19 cellular contexts compared by ENCODE assay signal in genomic region chr12:98296462-98297079, GRCh38.
DNase-seq lines count a peak whose midpoint lies in the region; ATAC-seq, FAIRE-seq and TF ChIP-seq lines count a peak whose summit lies in the region.
"Had no signal": no experiment of that assay in that cellular context is flagged by ENCODE, and none has a peak within 500 bp of the region (broad histone marks: within the 10 kb centered on the region; RNA-seq: fewer than 3 reads in every experiment).

No MANE protein-coding gene starts in this region.

- 9% methylated on average over 5 of the region's 6 CpGs for WGBS in HepG2 (ENCODE audit: low lambda C conversion rate)
- 42% methylated on average over 6 of the region's 6 CpGs for WGBS in right lobe of liver (ENCODE audit: insufficient coverage, low coverage, low lambda C conversion rate, missing lambda C conversion rate)

- POLR2A ChIA-PET in HepG2 (lab: Yijun Ruan, JAX): no interaction called here

- no peak for FAIRE-seq in HepG2 (lab: Jason Lieb, UNC)
- FAIRE-seq: endometrium had no signal

- no peak overlapping the region for H3K4me3 ChIP-seq in HepG2 (replicated peaks in 1 of 3; ENCODE audit: insufficient read depth in 1 of 3, low read depth in 2 of 3, low read length in 3 of 3)
- no peak overlapping the region for H3K4me3 ChIP-seq in right lobe of liver
- H3K4me3 ChIP-seq in left lung: no peak overlapping the region
- H3K4me3 ChIP-seq in upper lobe of right lung: no peak overlapping the region

- TF ChIP-seq POLR2A in HepG2 (IDR thresholded peaks at IDR 0.05; ENCODE audit: insufficient read depth in 1 of 2, low read depth in 2 of 2, low read length in 2 of 2) (no peak), right lobe of liver (IDR thresholded peaks at IDR 0.05) (no peak)

- no peak overlapping the region for H3K4me2 ChIP-seq in HepG2 (ENCODE audit: low read depth, low read length)

- no peak overlapping the region for H2AFZ ChIP-seq in HepG2 (ENCODE audit: low read length)

- H3K9me3 ChIP-seq in HepG2 (ENCODE audit: low read length) (no peaks in the 10 kb centered on the region), right lobe of liver (no peaks in the 10 kb centered on the region), left lung (no peaks in the 10 kb centered on the region), upper lobe of right lung (no peaks in the 10 kb centered on the region)
- H3K9me3 ChIP-seq: neutrophil had no signal

- in situ Hi-C loops in HepG2 (cut with HindIII; ENCODE audit: extremely low pct_ligation_motif_present, low pct_unique_long_range_greater_than_20kb): no loop called here

- TF ChIP-seq RAD21 in HepG2 (CRISPR knock-in tag; IDR thresholded peaks at IDR 0.05): no peak

- TF ChIP-seq CTCF in HepG2 (CRISPR knock-in tag; IDR thresholded peaks at IDR 0.05) (no peak), right lobe of liver (IDR thresholded peaks at IDR 0.05) (no peak), left lung (IDR thresholded peaks at IDR 0.05) (no peak), upper lobe of right lung (IDR thresholded peaks at IDR 0.05) (no peak)

- TF ChIP-seq EP300 in HepG2 (IDR thresholded peaks at IDR 0.05; ENCODE audit: low read depth in 2 of 2, low read length in 2 of 2) (no peak), HepG2 (CRISPR knock-in tag; IDR thresholded peaks at IDR 0.05; ENCODE audit: borderline replicate concordance) (no peak)

- no peak for ATAC-seq in HepG2
- no peak for ATAC-seq in right lobe of liver
- ATAC-seq in left lung: peak; percentile 65
- ATAC-seq in upper lobe of right lung: peak; percentile 49
- ATAC-seq: Panc1 had no signal

- H3K9ac ChIP-seq in HepG2 (ENCODE audit: insufficient read depth, low read depth, low read length): no peak overlapping the region

- DNase-seq in HepG2 (ENCODE audit: low spot score) (no peak), right lobe of liver (no peak), astrocyte of the hippocampus (ENCODE audit: low read depth, low spot score) (peak; percentile 63), left lung (no peak), upper lobe of right lung (no peak), RKO (ENCODE audit: low spot score) (no peak), Ammon's horn (ENCODE audit: low spot score) (no peak)
- DNase-seq in stimulated activated CD4-positive, alpha-beta T cell treated with anti-CD3 and anti-CD28 coated beads, Interleukin-4, amount 100 ng/mL, for 1 hour: no peak
- DNase-seq: activated CD4-positive, alpha-beta T cell treated with anti-CD3 and anti-CD28 coated beads for 48 hours; activated gamma-delta T cell treated with Interleukin-2 at 50 U/mL for 16 hours; amygdala; CD4-positive, CD25-positive, alpha-beta regulatory T cell; Karpas-422; kidney glomerular epithelial cell; NCI-H1105 treated with DMSO at 0.1 percent for 48 hours; NCI-H2171 treated with DMSO at 0.1 percent for 48 hours had no signal

- H3K79me2 ChIP-seq in HepG2 (ENCODE audit: insufficient read depth, low read length): no peaks in the 10 kb centered on the region

- H4K20me1 ChIP-seq in HepG2 (ENCODE audit: insufficient read depth, low read length): no peaks in the 10 kb centered on the region

- H3K27ac ChIP-seq in HepG2 (ENCODE audit: extremely low read length, insufficient read depth, low read length) (no peak overlapping the region), right lobe of liver (no peak overlapping the region), left lung (no peak overlapping the region), upper lobe of right lung (no peak overlapping the region)
- H3K27ac ChIP-seq: neutrophil had no signal

- no TSS peak for BruUV-seq in HepG2 (replicated peaks; lab: Mats Ljungman, UMichigan)

- intact Hi-C loops in HepG2 (cut with micrococcal nuclease; ENCODE audit: unreplicated experiment) (no loop called here), right lobe of liver (cut with DNase I) (no loop called here), left lung (cut with DNase I) (no loop called here), upper lobe of right lung (cut with DNase I) (no loop called here)

- H3K36me3 ChIP-seq in HepG2 (replicated peaks in 1 of 2; ENCODE audit: control insufficient read depth in 1 of 2, insufficient read depth in 2 of 2, low read length in 2 of 2): no peaks in the 10 kb centered on the region
- no peaks in the 10 kb centered on the region for H3K36me3 ChIP-seq in right lobe of liver
- no peaks in the 10 kb centered on the region for H3K36me3 ChIP-seq in left lung
- no peaks in the 10 kb centered on the region for H3K36me3 ChIP-seq in upper lobe of right lung
- H3K36me3 ChIP-seq: neutrophil had no signal

- no peaks in the 10 kb centered on the region for H3K4me1 ChIP-seq in HepG2 (ENCODE audit: insufficient read depth, low read length)
- no peaks in the 10 kb centered on the region for H3K4me1 ChIP-seq in right lobe of liver
- H3K4me1 ChIP-seq in left lung: no peaks in the 10 kb centered on the region
- no peaks in the 10 kb centered on the region for H3K4me1 ChIP-seq in upper lobe of right lung

- CTCF ChIA-PET in HepG2 (lab: Yijun Ruan, JAX; ENCODE audit: low intra/inter-chr PET ratio, low total read pairs): no interaction called here

- H3K27me3 ChIP-seq in HepG2 (ENCODE audit: control insufficient read depth in 1 of 2, insufficient read depth in 2 of 2, low read length in 2 of 2) (no peaks in the 10 kb centered on the region), right lobe of liver (no peaks in the 10 kb centered on the region), left lung (no peaks in the 10 kb centered on the region), upper lobe of right lung (no peaks in the 10 kb centered on the region)
- H3K27me3 ChIP-seq: neutrophil had no signal

TF ChIP-seq in HepG2, 621 proteins besides CTCF, POLR2A, EP300 and RAD21 (continues in another document):
- TF ChIP-seq EHMT2 (IDR thresholded peaks at IDR 0.05; ENCODE audit: borderline replicate concordance, low read depth, low read length) (peak; percentile 65; the same call in 1 of the 2 replicates), REST (IDR thresholded peaks at IDR 0.05; ENCODE audit: borderline replicate concordance in 1 of 2, low read depth in 1 of 2, low read length in 2 of 2) (peak; percentile 50 to 93), MIER2 (CRISPR knock-in tag; IDR thresholded peaks at IDR 0.05) (peak; percentile 93), MTERF4 (CRISPR knock-in tag; IDR thresholded peaks at IDR 0.05) (no peak)

Comparison
In these comparisons a context has a peak if more than half of its experiments do, and no peak if none do; other contexts are left out.
1. ATAC-seq: peak in left lung (single experiment) and upper lobe of right lung (single experiment); none in HepG2 (single experiment) and right lobe of liver (0 of 4).